In genomic region chr1:154682252-154682651, GRCh38 we compare ENCODE assay signal across 1 cellular context.
TF ChIP-seq lines count a peak whose summit lies in the region.

No MANE protein-coding gene starts in this region.

TF ChIP-seq in HCT116, 20 proteins besides CTCF, POLR2A, EP300 and RAD21 (continued from another document):
- TF ChIP-seq SIN3A (IDR thresholded peaks at IDR 0.05; ENCODE audit: low read depth) (no peak), SP1 (IDR thresholded peaks at IDR 0.05; ENCODE audit: low read depth) (no peak), MAX (IDR thresholded peaks at IDR 0.05) (no peak), SRF (IDR thresholded peaks at IDR 0.05; ENCODE audit: low read depth) (no peak), TCF7L2 (IDR thresholded peaks at IDR 0.05; ENCODE audit: borderline replicate concordance, extremely low read depth, insufficient read depth, insufficient read length) (no peak), EZH2phosphoT487 (IDR thresholded peaks at IDR 0.05; ENCODE audit: borderline replicate concordance) (no peak)
